15 cellular contexts compared by ENCODE assay signal in the genomic region with DNA sequence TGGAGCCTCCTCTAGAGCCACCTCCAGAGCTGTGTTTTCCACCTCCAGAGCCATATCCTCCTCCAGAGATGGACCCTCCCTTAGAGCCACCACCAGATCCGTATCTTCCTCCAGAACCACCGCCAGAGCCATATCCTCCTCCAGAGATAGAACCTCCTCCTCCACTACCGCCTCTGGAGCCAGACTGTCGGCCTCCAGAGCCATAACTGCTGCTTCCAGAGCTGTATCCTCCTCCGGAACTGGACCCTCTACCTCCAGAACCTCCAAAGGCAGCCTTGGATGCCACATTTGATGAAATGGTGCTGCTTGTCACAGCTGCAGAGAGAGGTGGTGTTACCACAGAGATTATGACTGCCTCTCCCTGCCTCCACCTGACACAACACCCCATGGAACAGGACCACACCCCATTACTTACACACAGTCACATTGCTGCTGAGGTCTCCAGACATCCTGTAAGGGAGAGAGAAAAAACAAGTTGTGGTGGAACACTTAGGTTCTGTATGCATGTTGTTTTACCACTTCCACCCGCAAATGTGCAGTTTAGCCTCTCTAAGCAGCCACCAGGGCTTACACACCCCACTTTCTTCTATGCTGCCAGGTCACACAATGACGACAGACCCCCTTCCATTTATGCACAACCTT. TPM values are rescaled to one million over a fixed set of nuclear protein-coding genes. Genes with fewer than 3 reads are reported as not detected.
DNase-seq lines count a peak whose midpoint lies in the region; ATAC-seq and TF ChIP-seq lines count a peak whose summit lies in the region.
"Had no signal": no experiment of that assay in that cellular context is flagged by ENCODE, and none has a peak within 500 bp of the region (broad histone marks: within the 10 kb centered on the region; RNA-seq: fewer than 3 reads in every experiment).

No MANE protein-coding gene starts in this region.

- peak; percentile 87 for DNase-seq in activated CD4-positive, alpha-beta T cell treated with anti-CD3 and anti-CD28 coated beads, Interleukin-2, amount 10 ng/mL, durations not matched to agents 7 days and 5 days
- no peak for DNase-seq in activated CD4-positive, alpha-beta T cell treated with anti-CD3 and anti-CD28 coated beads, Interleukin-2, amount 50 U/mL, for 4 hours
- peak; percentile 76 for DNase-seq in activated CD4-positive, alpha-beta memory T cell treated with anti-CD3 and anti-CD28 coated beads, Interleukin-2, amount 10 ng/mL, durations not matched to agents 7 days and 5 days
- DNase-seq in ecto neural progenitor cell (ENCODE audit: low spot score), result peak; percentile 37
- DNase-seq in stimulated activated CD8-positive, alpha-beta memory T cell treated with anti-CD3 and anti-CD28 coated beads, Interleukin-4, amount 100 ng/mL, for 24 hours (ENCODE audit: low read depth), result peak; percentile 15
- DNase-seq in right atrium auricular region (ENCODE audit: low spot score), result no peak
- no peak for DNase-seq in NCI-H1436 treated with DMSO at 0.1 percent for 48 hours (lab: John Stamatoyannopoulos, UW)
- DNase-seq: NCI-H1417 treated with DMSO at 0.1 percent for 48 hours had no signal

- no peaks in the 10 kb centered on the region for H3K27me3 ChIP-seq in right atrium auricular region

- H3K9me3 Mint-ChIP-seq in activated CD4-positive, alpha-beta T cell treated with anti-CD3 and anti-CD28 coated beads, Interleukin-2, amount 10 ng/mL, durations not matched to agents 7 days and 5 days, result peaks cover 15% of the 10 kb centered on the region
- peaks cover 3% of the 10 kb centered on the region for H3K9me3 Mint-ChIP-seq in activated CD4-positive, alpha-beta memory T cell treated with anti-CD3 and anti-CD28 coated beads, Interleukin-2, amount 10 ng/mL, durations not matched to agents 7 days and 5 days

- CTCF ChIA-PET in activated CD4-positive, alpha-beta T cell treated with anti-CD3 and anti-CD28 coated beads, Interleukin-2, amount 10 ng/mL, durations not matched to agents 7 days and 5 days (lab: Charles Lee), result interaction anchor here (1.0 kb wide), 1 partner anchor 14 kb away, joined by 4 read pairs; no protein-coding TSS in a partner anchor
- CTCF ChIA-PET in activated CD4-positive, alpha-beta memory T cell treated with anti-CD3 and anti-CD28 coated beads, Interleukin-2, amount 10 ng/mL, durations not matched to agents 7 days and 5 days (lab: Charles Lee), result interaction anchor here (1.0 to 1.1 kb wide), 3 partner anchors 12 to 234 kb away, joined by 3 to 4 read pairs (median 3); no protein-coding TSS in a partner anchor

- POLR2A ChIA-PET in activated CD4-positive, alpha-beta T cell treated with anti-CD3 and anti-CD28 coated beads, Interleukin-2, amount 10 ng/mL, durations not matched to agents 7 days and 5 days (lab: Charles Lee), result interaction anchor here (0.5 kb wide), 1 partner anchor 614 kb away, joined by 5 read pairs; no protein-coding TSS in a partner anchor
- POLR2A ChIA-PET in activated CD4-positive, alpha-beta memory T cell treated with anti-CD3 and anti-CD28 coated beads, Interleukin-2, amount 10 ng/mL, durations not matched to agents 7 days and 5 days (lab: Charles Lee), result interaction anchor here (1.0 to 1.3 kb wide), 4 partner anchors 9 to 360 kb away, joined by 3 to 5 read pairs (median 4); no protein-coding TSS in a partner anchor

- peaks cover 83% of the 10 kb centered on the region for H3K4me1 Mint-ChIP-seq in activated CD4-positive, alpha-beta T cell treated with anti-CD3 and anti-CD28 coated beads, Interleukin-2, amount 10 ng/mL, durations not matched to agents 7 days and 5 days
- H3K4me1 Mint-ChIP-seq in activated CD4-positive, alpha-beta memory T cell treated with anti-CD3 and anti-CD28 coated beads, Interleukin-2, amount 10 ng/mL, durations not matched to agents 7 days and 5 days, result peaks cover 57% of the 10 kb centered on the region

- H3K4me1 ChIP-seq in right atrium auricular region, result no peaks in the 10 kb centered on the region

- TF ChIP-seq CTCF in right atrium auricular region (IDR thresholded peaks at IDR 0.05), result no peak

- peaks cover 3% of the 10 kb centered on the region for H3K27me3 Mint-ChIP-seq in activated CD4-positive, alpha-beta T cell treated with anti-CD3 and anti-CD28 coated beads, Interleukin-2, amount 10 ng/mL, durations not matched to agents 7 days and 5 days
- peaks cover 16% of the 10 kb centered on the region for H3K27me3 Mint-ChIP-seq in activated CD4-positive, alpha-beta memory T cell treated with anti-CD3 and anti-CD28 coated beads, Interleukin-2, amount 10 ng/mL, durations not matched to agents 7 days and 5 days

- H3K9me3 ChIP-seq in right atrium auricular region, result no peaks in the 10 kb centered on the region

- H3K36me3 Mint-ChIP-seq in activated CD4-positive, alpha-beta T cell treated with anti-CD3 and anti-CD28 coated beads, Interleukin-2, amount 10 ng/mL, durations not matched to agents 7 days and 5 days (ENCODE audit: low read depth), result peaks cover 22% of the 10 kb centered on the region
- H3K36me3 Mint-ChIP-seq in activated CD4-positive, alpha-beta memory T cell treated with anti-CD3 and anti-CD28 coated beads, Interleukin-2, amount 10 ng/mL, durations not matched to agents 7 days and 5 days (ENCODE audit: low read depth), result peaks cover 10% of the 10 kb centered on the region
- H3K36me3 Mint-ChIP-seq: brain had no signal

- H3K27ac Mint-ChIP-seq in activated CD4-positive, alpha-beta T cell treated with anti-CD3 and anti-CD28 coated beads, Interleukin-2, amount 10 ng/mL, durations not matched to agents 7 days and 5 days, result peak overlapping the region; percentile 100
- H3K27ac Mint-ChIP-seq in activated CD4-positive, alpha-beta memory T cell treated with anti-CD3 and anti-CD28 coated beads, Interleukin-2, amount 10 ng/mL, durations not matched to agents 7 days and 5 days, result peak overlapping the region; percentile 99
- H3K27ac Mint-ChIP-seq: brain had no signal

- H3K4me3 Mint-ChIP-seq in activated CD4-positive, alpha-beta T cell treated with anti-CD3 and anti-CD28 coated beads, Interleukin-2, amount 10 ng/mL, durations not matched to agents 7 days and 5 days, result peak overlapping the region; percentile 53
- peak overlapping the region; percentile 9 for H3K4me3 Mint-ChIP-seq in activated CD4-positive, alpha-beta memory T cell treated with anti-CD3 and anti-CD28 coated beads, Interleukin-2, amount 10 ng/mL, durations not matched to agents 7 days and 5 days
- H3K4me3 Mint-ChIP-seq: brain had no signal

- no peak for ATAC-seq in GM21367 (IDR thresholded peaks at IDR 0.05; ENCODE audit: unreplicated experiment)

- H3K4me3 ChIP-seq in right atrium auricular region, result no peak overlapping the region

- no peaks in the 10 kb centered on the region for H3K36me3 ChIP-seq in right atrium auricular region

- no peak overlapping the region for H3K27ac ChIP-seq in right atrium auricular region
- H3K27ac ChIP-seq: epithelial cell of prostate had no signal

RNA-seq across cellular contexts. Expression of a gene that starts 6.8 kb away (rescaled TPM):
- under 1 TPM; 0.10 TPM for total RNA-seq in activated CD4-positive, alpha-beta T cell treated with anti-CD3 and anti-CD28 coated beads, Interleukin-2, amount 10 ng/mL, durations not matched to agents 7 days and 5 days
- total RNA-seq in activated CD4-positive, alpha-beta memory T cell treated with anti-CD3 and anti-CD28 coated beads, Interleukin-2, amount 10 ng/mL, durations not matched to agents 7 days and 5 days, result not detected
- not detected for total RNA-seq in right atrium auricular region
- total RNA-seq: A673, H1, SK-MEL-5, ureter had no signal

RNA-seq across cellular contexts. Expression of a gene that starts 26.9 kb away (rescaled TPM):
- 1 to 10 TPM; 8.2 to 8.6 TPM for total RNA-seq in activated CD4-positive, alpha-beta T cell treated with anti-CD3 and anti-CD28 coated beads, Interleukin-2, amount 10 ng/mL, durations not matched to agents 7 days and 5 days
- total RNA-seq in activated CD4-positive, alpha-beta memory T cell treated with anti-CD3 and anti-CD28 coated beads, Interleukin-2, amount 10 ng/mL, durations not matched to agents 7 days and 5 days, result not detected
- not detected for total RNA-seq in right atrium auricular region
- total RNA-seq: A673, H1, SK-MEL-5, ureter had no signal

RNA-seq across cellular contexts. Expression of a gene that starts 35.0 kb away (rescaled TPM):
- under 1 TPM; 0.33 to 0.60 TPM for total RNA-seq in activated CD4-positive, alpha-beta T cell treated with anti-CD3 and anti-CD28 coated beads, Interleukin-2, amount 10 ng/mL, durations not matched to agents 7 days and 5 days
- total RNA-seq in activated CD4-positive, alpha-beta memory T cell treated with anti-CD3 and anti-CD28 coated beads, Interleukin-2, amount 10 ng/mL, durations not matched to agents 7 days and 5 days, result under 1 TPM; 0.13 to 0.30 TPM
- total RNA-seq in right atrium auricular region, result not detected
- total RNA-seq: A673, H1, SK-MEL-5, ureter had no signal

RNA-seq across cellular contexts. Expression of a gene that starts 44.0 kb away (rescaled TPM):
- 10 to 100 TPM; 12.3 to 13.0 TPM for total RNA-seq in activated CD4-positive, alpha-beta T cell treated with anti-CD3 and anti-CD28 coated beads, Interleukin-2, amount 10 ng/mL, durations not matched to agents 7 days and 5 days
- total RNA-seq in activated CD4-positive, alpha-beta memory T cell treated with anti-CD3 and anti-CD28 coated beads, Interleukin-2, amount 10 ng/mL, durations not matched to agents 7 days and 5 days, result not detected
- not detected for total RNA-seq in right atrium auricular region
- total RNA-seq: A673, H1, SK-MEL-5, ureter had no signal

RNA-seq across cellular contexts. Expression of a gene that starts 58.1 kb away (rescaled TPM):
- total RNA-seq in activated CD4-positive, alpha-beta T cell treated with anti-CD3 and anti-CD28 coated beads, Interleukin-2, amount 10 ng/mL, durations not matched to agents 7 days and 5 days, result not detected
- total RNA-seq in activated CD4-positive, alpha-beta memory T cell treated with anti-CD3 and anti-CD28 coated beads, Interleukin-2, amount 10 ng/mL, durations not matched to agents 7 days and 5 days, result not detected
- not detected for total RNA-seq in right atrium auricular region
- total RNA-seq: A673, H1, SK-MEL-5, ureter had no signal

Comparison
In these comparisons a context has a peak if more than half of its experiments do, and no peak if none do; other contexts are left out.
1. DNase-seq: peak in activated CD4-positive, alpha-beta T cell treated with anti-CD3 and anti-CD28 coated beads, Interleukin-2, amount 10 ng/mL, durations not matched to agents 7 days and 5 days (single experiment), activated CD4-positive, alpha-beta memory T cell treated with anti-CD3 and anti-CD28 coated beads, Interleukin-2, amount 10 ng/mL, durations not matched to agents 7 days and 5 days (single experiment), ecto neural progenitor cell (single experiment) and stimulated activated CD8-positive, alpha-beta memory T cell treated with anti-CD3 and anti-CD28 coated beads, Interleukin-4, amount 100 ng/mL, for 24 hours (single experiment); none in activated CD4-positive, alpha-beta T cell treated with anti-CD3 and anti-CD28 coated beads, Interleukin-2, amount 50 U/mL, for 4 hours (0 of 2), right atrium auricular region (single experiment) and NCI-H1436 treated with DMSO at 0.1 percent for 48 hours (single experiment).
2. RNA of a gene that starts 26.9 kb away (total RNA-seq): 8.2 to 8.6 TPM in activated CD4-positive, alpha-beta T cell treated with anti-CD3 and anti-CD28 coated beads, Interleukin-2, amount 10 ng/mL, durations not matched to agents 7 days and 5 days; not detected in activated CD4-positive, alpha-beta memory T cell treated with anti-CD3 and anti-CD28 coated beads, Interleukin-2, amount 10 ng/mL, durations not matched to agents 7 days and 5 days and not detected in right atrium auricular region; every median in the first group is over 4 times any median in the second.